ENCODE assay signal across 3 cellular contexts in genomic region chr6:114465511-114465910, GRCh38.
"Had no signal": no experiment of that assay in that cellular context is flagged by ENCODE, and none has a peak within 500 bp of the region (broad histone marks: within the 10 kb centered on the region; RNA-seq: fewer than 3 reads in every experiment).

No MANE protein-coding gene starts in this region.

- DNase-seq: GDM1, GF-D8 had no signal

- ATAC-seq: GM12878 had no signal

- H3K4me3 ChIP-seq: GM12878 had no signal
